2 cellular contexts compared by ENCODE assay signal in genomic region chr4:16083217-16084191, GRCh38.
A peak's percentile ranks its signal among the peaks of the same experiment; 100 is the strongest.
TF ChIP-seq lines count a peak whose summit lies in the region.

TSS of gene PROM1 (minus strand) at chr4:16084023. CDS start at chr4:16075906, 8,117 bp downstream.

TF ChIP-seq in Ishikawa, 13 proteins besides CTCF, POLR2A, EP300 and RAD21 (continued from another document):
- TF ChIP-seq REST (IDR thresholded peaks at IDR 0.05; ENCODE audit: low read depth), result peak; percentile 60
- peak; percentile 85 for TF ChIP-seq MAX (IDR thresholded peaks at IDR 0.05)
- TF ChIP-seq ZBTB7A (IDR thresholded peaks at IDR 0.05; ENCODE audit: low read depth), result peak; percentile 59; the same call in 1 of the 2 replicates
- no peak; the same call in 1 of the 2 replicates for TF ChIP-seq USF1 (IDR thresholded peaks at IDR 0.05)
- TF ChIP-seq CREB1 (IDR thresholded peaks at IDR 0.05; ENCODE audit: low read depth), result 0 out of 2 replicates have a peak, but pooled peaks have one; percentile 21

TF ChIP-seq in HepG2, 621 proteins besides CTCF, POLR2A, EP300 and RAD21 (continued from another document):
- TF ChIP-seq REST (IDR thresholded peaks at IDR 0.05; ENCODE audit: borderline replicate concordance in 1 of 2, low read depth in 1 of 2, low read length in 2 of 2), result 0 out of 4 replicates have a peak, but pooled peaks of 1 of the 2 experiments have one; percentile 23
- 0 out of 2 replicates have a peak, but pooled peaks have one; percentile 25 for TF ChIP-seq ZNF703 (CRISPR knock-in tag; IDR thresholded peaks at IDR 0.05; ENCODE audit: borderline replicate concordance)
- no peak for TF ChIP-seq PHB2 (IDR thresholded peaks at IDR 0.05; ENCODE audit: partially characterized antibody)
- TF ChIP-seq ZNF34 (CRISPR knock-in tag; IDR thresholded peaks at IDR 0.05; ENCODE audit: borderline replicate concordance), result no peak
- TF ChIP-seq ZFX (CRISPR knock-in tag; IDR thresholded peaks at IDR 0.05; ENCODE audit: low read depth), result 0 out of 2 replicates have a peak, but pooled peaks have one; percentile 28
- TF ChIP-seq ZNF687 (CRISPR knock-in tag; IDR thresholded peaks at IDR 0.05), result peak; percentile 54; the same call in 1 of the 2 replicates
- TF ChIP-seq SNAPC5 (CRISPR knock-in tag; IDR thresholded peaks at IDR 0.05; ENCODE audit: borderline replicate concordance), result no peak
- TF ChIP-seq ZFP91 (CRISPR knock-in tag; IDR thresholded peaks at IDR 0.05; ENCODE audit: borderline replicate concordance), result peak; percentile 19; the same call in 1 of the 2 replicates
- TF ChIP-seq ZNF446 (CRISPR knock-in tag; IDR thresholded peaks at IDR 0.05), result no peak
- peak; percentile 52; the same call in 1 of the 2 replicates for TF ChIP-seq IRF9 (CRISPR knock-in tag; IDR thresholded peaks at IDR 0.05; ENCODE audit: borderline replicate concordance)
- peak; percentile 25 for TF ChIP-seq STAG1 (CRISPR knock-in tag; IDR thresholded peaks at IDR 0.05)
- TF ChIP-seq RBFOX2 (IDR thresholded peaks at IDR 0.05; ENCODE audit: low read depth, low read length), result peak; percentile 16
- TF ChIP-seq ZNF616 (CRISPR knock-in tag; IDR thresholded peaks at IDR 0.05; ENCODE audit: low read depth), result 0 out of 2 replicates have a peak, but pooled peaks have one; percentile 23
- TF ChIP-seq LCORL (IDR thresholded peaks at IDR 0.05), result no peak
- peak; percentile 30; the same call in 1 of the 2 replicates for TF ChIP-seq LCORL (CRISPR knock-in tag; IDR thresholded peaks at IDR 0.05)
